16 cellular contexts compared by ENCODE assay signal in the genomic region with DNA sequence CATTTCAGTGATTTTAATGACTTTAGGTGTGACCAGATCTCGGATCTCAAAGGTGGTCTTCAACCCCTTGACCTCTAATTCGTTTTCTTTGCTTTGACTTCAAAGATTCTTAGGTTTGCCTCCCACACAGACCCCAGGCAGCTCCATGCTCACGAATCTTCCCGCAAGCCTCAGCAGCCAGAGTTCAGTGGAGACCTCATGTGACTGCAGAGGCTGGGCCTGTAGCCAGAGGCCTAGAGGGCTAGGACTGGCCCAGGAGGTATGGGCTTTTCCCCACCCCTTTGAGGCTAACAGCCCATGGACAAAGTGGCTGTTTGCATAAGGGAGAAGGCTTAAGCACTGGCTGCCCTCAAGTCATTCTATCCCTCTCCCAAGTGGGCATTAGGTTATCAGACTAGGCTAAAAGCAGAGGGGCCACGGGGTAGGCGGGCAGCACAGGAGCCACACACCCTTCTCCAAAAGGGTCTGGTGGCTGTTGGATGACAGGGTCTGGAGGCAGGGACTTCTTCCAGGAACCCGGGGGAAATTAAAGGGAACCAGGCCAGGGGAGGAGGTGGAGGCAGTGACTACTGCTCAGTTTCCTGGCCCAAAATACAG. TPM values are rescaled to one million over a fixed set of nuclear protein-coding genes. Genes with fewer than 3 reads are reported as not detected.
DNase-seq lines count a peak whose midpoint lies in the region; ATAC-seq and TF ChIP-seq lines count a peak whose summit lies in the region.
"Had no signal": no experiment of that assay in that cellular context is flagged by ENCODE, and none has a peak within 500 bp of the region (broad histone marks: within the 10 kb centered on the region; RNA-seq: fewer than 3 reads in every experiment).

No MANE protein-coding gene starts in this region.

- H3K36me3 Mint-ChIP-seq in HFFc6 (ENCODE audit: low read depth) = peaks cover 29% of the 10 kb centered on the region
- H3K36me3 Mint-ChIP-seq in Caco-2 (ENCODE audit: insufficient read depth, unreplicated experiment) = peaks cover 56% of the 10 kb centered on the region

- H3K9me3 Mint-ChIP-seq in HFFc6 = no peaks in the 10 kb centered on the region
- no peaks in the 10 kb centered on the region for H3K9me3 Mint-ChIP-seq in Caco-2 (ENCODE audit: unreplicated experiment)
- H3K9me3 Mint-ChIP-seq: mesothelial cell of epicardium had no signal

- H3K79me2 ChIP-seq in hepatocyte = peaks cover 9% of the 10 kb centered on the region

- H3K9me2 ChIP-seq in hepatocyte (replicated peaks; ENCODE audit: insufficient read depth) = no peaks in the 10 kb centered on the region

- H3K4me2 ChIP-seq in hepatocyte = no peak overlapping the region

- H3K4me1 Mint-ChIP-seq in HFFc6 (ENCODE audit: low read depth) = peaks cover 29% of the 10 kb centered on the region
- H3K4me1 Mint-ChIP-seq in Caco-2 (ENCODE audit: low read depth, unreplicated experiment) = peaks cover 22% of the 10 kb centered on the region

- TF ChIP-seq CTCF in 22Rv1 (IDR thresholded peaks at IDR 0.05) (no peak), HFFc6 (IDR thresholded peaks at IDR 0.05) (no peak), hepatocyte (IDR thresholded peaks at IDR 0.05; ENCODE audit: poor library complexity) (no peak), Caco-2 (IDR thresholded peaks at IDR 0.05; ENCODE audit: insufficient read depth in 1 of 2, low read depth in 1 of 2, low read length in 1 of 2, severe bottlenecking in 1 of 2, unreplicated experiment in 1 of 2) (no peak)

- no peak overlapping the region for H2AFZ ChIP-seq in hepatocyte

- H4K20me1 ChIP-seq in hepatocyte (ENCODE audit: insufficient read depth, poor library complexity, severe bottlenecking) = no peaks in the 10 kb centered on the region

- WGBS in hepatocyte (ENCODE audit: low lambda C conversion rate, missing lambda C conversion rate) = 83% methylated on average over 7 of the region's 7 CpGs

- H3K9me3 ChIP-seq in hepatocyte (ENCODE audit: low read depth) = no peaks in the 10 kb centered on the region
- H3K9me3 ChIP-seq in Caco-2 = no peaks in the 10 kb centered on the region

- intact Hi-C loops in Caco-2 (cut with micrococcal nuclease; ENCODE audit: unreplicated experiment) = loop anchor here (10.0 kb wide), 1 partner anchor 178 kb away; a partner anchor contains a TSS

- H3K27me3 Mint-ChIP-seq in HFFc6 (ENCODE audit: insufficient read depth) (peaks cover 5% of the 10 kb centered on the region), Caco-2 (ENCODE audit: insufficient read depth, unreplicated experiment) (no peaks in the 10 kb centered on the region)

- H3K27ac Mint-ChIP-seq in HFFc6 (peak overlapping the region; percentile 62; the same call in 1 of the 2 replicates), Caco-2 (ENCODE audit: unreplicated experiment) (no peak overlapping the region)
- H3K27ac Mint-ChIP-seq: mesothelial cell of epicardium had no signal

- no TSS peak for BruUV-seq in Caco-2 (replicated peaks; lab: Mats Ljungman, UMichigan)

- DNase-seq in HFFc6 (peak; percentile 40), amniotic epithelial cell (ENCODE audit: low read depth) (peak; percentile 7), iris pigment epithelial cell (ENCODE audit: low read depth) (peak; percentile 79), hepatocyte (ENCODE audit: low spot score) (no peak), NCI-H2227 (lab: John Stamatoyannopoulos, UW; ENCODE audit: unreplicated experiment) (no peak), Caco-2 (no peak)
- DNase-seq: NCI-H1092, NCI-H510A treated with DMSO at 0.1 percent for 48 hours had no signal

- CTCF ChIA-PET in Caco-2 (lab: Charles Lee) = no interaction called here

- H3K27me3 ChIP-seq in hepatocyte (no peaks in the 10 kb centered on the region), Caco-2 (replicated peaks; ENCODE audit: control insufficient read depth, insufficient read depth, low read length) (no peaks in the 10 kb centered on the region)
- H3K27me3 ChIP-seq: cardiac muscle cell had no signal

- H3K4me1 ChIP-seq in hepatocyte (ENCODE audit: insufficient read depth) (peaks cover 15% of the 10 kb centered on the region), Caco-2 (peaks cover 11% of the 10 kb centered on the region; the same call in 1 of the 2 replicates)

- H3K4me3 ChIP-seq in hepatocyte (no peak overlapping the region), Caco-2 (ENCODE audit: low read depth, low read length) (no peak overlapping the region)
- H3K4me3 ChIP-seq: cardiac muscle cell had no signal

- H3K27ac ChIP-seq in 22Rv1 (peak overlapping the region; percentile 99), hepatocyte (no peak overlapping the region)
- H3K27ac ChIP-seq: cardiac muscle cell had no signal

- ATAC-seq in HG03095 (IDR thresholded peaks at IDR 0.05; ENCODE audit: unreplicated experiment) = no peak

- no peaks in the 10 kb centered on the region for H3K36me3 ChIP-seq in hepatocyte (replicated peaks; ENCODE audit: insufficient read depth, low read depth)
- H3K36me3 ChIP-seq in Caco-2 (ENCODE audit: control insufficient read depth, insufficient read depth, low read length) = no peaks in the 10 kb centered on the region

- POLR2A ChIA-PET in Caco-2 (lab: Charles Lee) = interaction anchor here (1.6 kb wide), 1 partner anchor 19 kb away, joined by 4 read pairs; no protein-coding TSS in a partner anchor

- H3K4me3 Mint-ChIP-seq in HFFc6 (no peak overlapping the region), Caco-2 (ENCODE audit: unreplicated experiment) (no peak overlapping the region)
- H3K4me3 Mint-ChIP-seq: mesothelial cell of epicardium had no signal

RNA-seq across cellular contexts. Expression of a gene that starts 2.9 kb away (rescaled TPM):
- 10 to 100 TPM in 5 of 6 experiments, 1 to 10 TPM in 1; 9.8 to 14.4 (median 13.4) TPM for total RNA-seq in HFFc6 (2021; fragmentation: NEBNext Ultra II Directional; extraction: Animal tissue kit (Norgen Biotek cat#: 25700))
- 10.6 and 12.4 TPM in 2 replicates for total RNA-seq in hepatocyte
- 9.0 and 12.9 TPM in 2 replicates for polyA plus RNA-seq in hepatocyte
- 22.7 and 23.3 TPM in 2 replicates for total RNA-seq in Caco-2 (2022)

RNA-seq across cellular contexts. Expression of a gene that starts 3.6 kb away (rescaled TPM):
- total RNA-seq in HFFc6 (2021; fragmentation: NEBNext Ultra II Directional; extraction: Animal tissue kit (Norgen Biotek cat#: 25700)) = 10 to 100 TPM; 61.0 to 77.4 (median 73.8) TPM
- total RNA-seq in hepatocyte (61.2 and 99.9 TPM in 2 replicates), Caco-2 (2022) (58.6 and 58.8 TPM in 2 replicates)
- 14.0 and 17.6 TPM in 2 replicates for polyA plus RNA-seq in hepatocyte

RNA-seq across cellular contexts. Expression of a gene that starts 18.4 kb away (rescaled TPM):
- total RNA-seq in HFFc6 (2021; fragmentation: NEBNext Ultra II Directional; extraction: Animal tissue kit (Norgen Biotek cat#: 25700)) = under 1 TPM in 2 of 6 experiments, not detected in 4; 0.19 to 0.30 TPM
- total RNA-seq in hepatocyte (6.8 and 6.9 TPM in 2 replicates), Caco-2 (2022) (3.5 and 4.5 TPM in 2 replicates)
- 11.4 and 13.0 TPM in 2 replicates for polyA plus RNA-seq in hepatocyte
- total RNA-seq: Daoy had no signal

RNA-seq across cellular contexts. Expression of a gene that starts 18.8 kb away (rescaled TPM):
- 10 to 100 TPM; 50.4 to 56.9 (median 53.0) TPM for total RNA-seq in HFFc6 (2021; fragmentation: NEBNext Ultra II Directional; extraction: Animal tissue kit (Norgen Biotek cat#: 25700))
- 28.0 and 33.4 TPM in 2 replicates for total RNA-seq in hepatocyte
- 24.3 and 24.5 TPM in 2 replicates for polyA plus RNA-seq in hepatocyte
- total RNA-seq in Caco-2 (2022) = 45.8 and 47.1 TPM in 2 replicates

RNA-seq across cellular contexts. Expression of a gene that starts 30.5 kb away (rescaled TPM):
- not detected for total RNA-seq in HFFc6 (2021; fragmentation: NEBNext Ultra II Directional; extraction: Animal tissue kit (Norgen Biotek cat#: 25700))
- total RNA-seq in hepatocyte = not detected in 2 replicates
- not detected in 2 replicates for polyA plus RNA-seq in hepatocyte
- total RNA-seq in Caco-2 (2022) = not detected in 2 replicates
- total RNA-seq: cardiac muscle cell, Daoy, H4, HT1080, mesothelial cell of epicardium had no signal
- polyA plus RNA-seq: cardiac muscle cell, esophagus had no signal

Comparison
In these comparisons a context has a peak if more than half of its experiments do, and no peak if none do; other contexts are left out.
1. DNase-seq: peak in HFFc6 (single experiment), amniotic epithelial cell (single experiment) and iris pigment epithelial cell (single experiment); none in hepatocyte (single experiment), NCI-H2227 (single experiment) and Caco-2 (0 of 2).